Comparison of ENCODE assay signal across 19 cellular contexts in genomic region chr16:25922438-25922837, GRCh38.
DNase-seq lines count a peak whose midpoint lies in the region; ATAC-seq, FAIRE-seq and TF ChIP-seq lines count a peak whose summit lies in the region.
"Had no signal": no experiment of that assay in that cellular context is flagged by ENCODE, and none has a peak within 500 bp of the region (broad histone marks: within the 10 kb centered on the region; RNA-seq: fewer than 3 reads in every experiment).

No MANE protein-coding gene starts in this region.

- no peaks in the 10 kb centered on the region for H3K9me3 ChIP-seq in HepG2 (ENCODE audit: low read length)
- no peaks in the 10 kb centered on the region for H3K9me3 ChIP-seq in right lobe of liver
- no peaks in the 10 kb centered on the region for H3K9me3 ChIP-seq in hepatocyte (ENCODE audit: low read depth)
- no peaks in the 10 kb centered on the region for H3K9me3 ChIP-seq in uterus
- H3K9me3 ChIP-seq: A549 had no signal

- H3K9ac ChIP-seq in HepG2 (ENCODE audit: insufficient read depth, low read depth, low read length) = no peak overlapping the region

- H3K4me3 ChIP-seq in HepG2 (replicated peaks in 1 of 3; ENCODE audit: insufficient read depth in 1 of 3, low read depth in 2 of 3, low read length in 3 of 3) (no peak overlapping the region), right lobe of liver (no peak overlapping the region), hepatocyte (no peak overlapping the region), uterus (no peak overlapping the region)
- H3K4me3 ChIP-seq: A549 had no signal

- H4K20me1 ChIP-seq in HepG2 (ENCODE audit: insufficient read depth, low read length) (no peaks in the 10 kb centered on the region), hepatocyte (ENCODE audit: insufficient read depth, poor library complexity, severe bottlenecking) (no peaks in the 10 kb centered on the region)

- CTCF ChIA-PET in HepG2 (lab: Yijun Ruan, JAX; ENCODE audit: low intra/inter-chr PET ratio, low total read pairs) = no interaction called here

- TF ChIP-seq RAD21 in HepG2 (CRISPR knock-in tag; IDR thresholded peaks at IDR 0.05) = no peak

- no TSS peak for BruUV-seq in HepG2 (replicated peaks; lab: Mats Ljungman, UMichigan)

- no peaks in the 10 kb centered on the region for H3K9me2 ChIP-seq in hepatocyte (replicated peaks; ENCODE audit: insufficient read depth)

- 0% methylated on average over 2 of the region's 2 CpGs for WGBS in HepG2 (ENCODE audit: low lambda C conversion rate)
- whole genome bisulfite sequencing in right lobe of liver (ENCODE audit: insufficient coverage, low coverage, low lambda C conversion rate, missing lambda C conversion rate) = 8% methylated on average over 2 of the region's 2 CpGs
- 36% methylated on average over 2 of the region's 2 CpGs for WGBS in hepatocyte (ENCODE audit: low lambda C conversion rate, missing lambda C conversion rate)

- in situ Hi-C loops in HepG2 (cut with HindIII; ENCODE audit: extremely low pct_ligation_motif_present, low pct_unique_long_range_greater_than_20kb) = no loop called here

- POLR2A ChIA-PET in HepG2 (lab: Yijun Ruan, JAX) = no interaction called here

- H3K4me2 ChIP-seq in HepG2 (ENCODE audit: low read depth, low read length) = no peak overlapping the region
- H3K4me2 ChIP-seq in hepatocyte = no peak overlapping the region
- H3K4me2 ChIP-seq: A549 had no signal

- H3K79me2 ChIP-seq in HepG2 (ENCODE audit: insufficient read depth, low read length) = no peaks in the 10 kb centered on the region
- no peaks in the 10 kb centered on the region for H3K79me2 ChIP-seq in hepatocyte

- intact Hi-C loops in HepG2 (cut with micrococcal nuclease; ENCODE audit: unreplicated experiment) (no loop called here), right lobe of liver (cut with DNase I) (no loop called here), posterior vena cava (cut with DNase I) (no loop called here), uterus (cut with DNase I; ENCODE audit: low total_unique reads) (no loop called here)

- ATAC-seq in HepG2 (no peak), right lobe of liver (no peak)
- ATAC-seq: A549 had no signal

- TF ChIP-seq POLR2A in HepG2 (IDR thresholded peaks at IDR 0.05; ENCODE audit: insufficient read depth in 1 of 2, low read depth in 2 of 2, low read length in 2 of 2) (no peak), right lobe of liver (IDR thresholded peaks at IDR 0.05) (no peak), uterus (IDR thresholded peaks at IDR 0.05) (no peak)

- TF ChIP-seq EP300 in HepG2 (IDR thresholded peaks at IDR 0.05; ENCODE audit: low read depth in 2 of 2, low read length in 2 of 2) (no peak), HepG2 (CRISPR knock-in tag; IDR thresholded peaks at IDR 0.05; ENCODE audit: borderline replicate concordance) (no peak)

- H3K27ac ChIP-seq in HepG2 (ENCODE audit: extremely low read length, insufficient read depth, low read length) (no peak overlapping the region), right lobe of liver (no peak overlapping the region), hepatocyte (no peak overlapping the region), uterus (no peak overlapping the region)
- H3K27ac ChIP-seq: A549 had no signal

- TF ChIP-seq CTCF in HepG2 (CRISPR knock-in tag; IDR thresholded peaks at IDR 0.05) = no peak
- no peak for TF ChIP-seq CTCF in right lobe of liver (IDR thresholded peaks at IDR 0.05)
- no peak for TF ChIP-seq CTCF in hepatocyte (IDR thresholded peaks at IDR 0.05; ENCODE audit: poor library complexity)
- TF ChIP-seq CTCF in uterus (IDR thresholded peaks at IDR 0.05) = no peak

- no peaks in the 10 kb centered on the region for H3K36me3 ChIP-seq in HepG2 (replicated peaks in 1 of 2; ENCODE audit: control insufficient read depth in 1 of 2, insufficient read depth in 2 of 2, low read length in 2 of 2)
- H3K36me3 ChIP-seq in right lobe of liver = no peaks in the 10 kb centered on the region
- no peaks in the 10 kb centered on the region for H3K36me3 ChIP-seq in hepatocyte (replicated peaks; ENCODE audit: insufficient read depth, low read depth)
- no peaks in the 10 kb centered on the region for H3K36me3 ChIP-seq in uterus

- H2AFZ ChIP-seq in HepG2 (ENCODE audit: low read length) (no peak overlapping the region), hepatocyte (no peak overlapping the region)

- DNase-seq in HepG2 (ENCODE audit: low spot score) (no peak), right lobe of liver (no peak), NCI-H526 treated with DMSO at 0.1 percent for 48 hours (lab: John Stamatoyannopoulos, UW) (peak; percentile 0), OCI-M1 (lab: John Stamatoyannopoulos, UW) (peak; percentile 7), hepatocyte (ENCODE audit: low spot score) (peak; percentile 15), posterior vena cava (ENCODE audit: low spot score) (no peak), uterus (no peak)
- DNase-seq in stimulated activated CD4-positive, alpha-beta T cell treated with anti-CD3 and anti-CD28 coated beads, Interleukin-4, amount 100 ng/mL, for 24 hours = no peak
- DNase-seq: DMS79, H9, HFFc6, IMR-90, MV-4-11, NCI-H1930, NCI-H774, T-helper 9 cell had no signal

- H3K4me1 ChIP-seq in HepG2 (ENCODE audit: insufficient read depth, low read length) (no peaks in the 10 kb centered on the region), right lobe of liver (no peaks in the 10 kb centered on the region), hepatocyte (ENCODE audit: insufficient read depth) (no peaks in the 10 kb centered on the region), uterus (no peaks in the 10 kb centered on the region)
- H3K4me1 ChIP-seq: A549 had no signal

- FAIRE-seq in HepG2 (lab: Jason Lieb, UNC) = no peak
- FAIRE-seq: A549, D721Med, HTR-8/SVneo had no signal

- H3K27me3 ChIP-seq in HepG2 (ENCODE audit: control insufficient read depth in 1 of 2, insufficient read depth in 2 of 2, low read length in 2 of 2) (no peaks in the 10 kb centered on the region), right lobe of liver (no peaks in the 10 kb centered on the region), hepatocyte (no peaks in the 10 kb centered on the region), uterus (no peaks in the 10 kb centered on the region)

TF ChIP-seq in HepG2, 621 proteins besides CTCF, POLR2A, EP300 and RAD21:
- TF ChIP-seq ZNF12 (CRISPR knock-in tag; IDR thresholded peaks at IDR 0.05) (peak; percentile 90), FOXA1 (IDR thresholded peaks at IDR 0.05) (no peak), FOXA1 (CRISPR knock-in tag; IDR thresholded peaks at IDR 0.05) (no peak)

Comparison
In these comparisons a context has a peak if more than half of its experiments do, and no peak if none do; other contexts are left out.
1. DNase-seq: peak in NCI-H526 treated with DMSO at 0.1 percent for 48 hours (single experiment), OCI-M1 (single experiment) and hepatocyte (single experiment); none in HepG2 (single experiment), right lobe of liver (0 of 3), posterior vena cava (single experiment), stimulated activated CD4-positive, alpha-beta T cell treated with anti-CD3 and anti-CD28 coated beads, Interleukin-4, amount 100 ng/mL, for 24 hours (single experiment) and uterus (0 of 2).